ENCODE assay signal across 21 cellular contexts in genomic region chr15:32643907-32644445, GRCh38. TPM values are rescaled to one million over a fixed set of nuclear protein-coding genes. Genes with fewer than 3 reads are reported as not detected.
"Had no signal": no experiment of that assay in that cellular context is flagged by ENCODE, and none has a peak within 500 bp of the region (broad histone marks: within the 10 kb centered on the region; RNA-seq: fewer than 3 reads in every experiment).

No MANE protein-coding gene starts in this region.

- H3K36me3 ChIP-seq: esophagus muscularis mucosa, right atrium auricular region, suprapubic skin had no signal

- H3K27ac ChIP-seq: esophagus muscularis mucosa, right atrium auricular region, skin epidermis, suprapubic skin had no signal

- H3K27me3 ChIP-seq: right atrium auricular region had no signal

- H3K27ac Mint-ChIP-seq: activated B cell treated with CpG ODN at 0.5 μM for 24 hours; activated CD4-positive, alpha-beta T cell treated with anti-CD3 and anti-CD28 coated beads, Interleukin-2, amount 10 ng/mL, durations not matched to agents 7 days and 5 days; activated naive CD4-positive, alpha-beta T cell treated with anti-CD3 and anti-CD28 coated beads, Interleukin-2, amount 50 U/mL, for 72 hours; activated T-cell treated with anti-CD3 and anti-CD28 coated beads, Interleukin-2, amount 50 U/mL, for 72 hours; dendritic cell treated with granulocyte-macrophage colony-stimulating factor and Interleukin-4, amounts not matched to agents 40 ng/mL and 50 ng/mL, for 4 days; nephron had no signal

- H3K27me3 Mint-ChIP-seq: activated CD4-positive, alpha-beta T cell treated with anti-CD3 and anti-CD28 coated beads, Interleukin-2, amount 10 ng/mL, durations not matched to agents 7 days and 5 days had no signal

- DNase-seq: activated B cell treated with CpG ODN at 0.5 μM for 24 hours; activated CD4-positive, alpha-beta T cell treated with anti-CD3 and anti-CD28 coated beads, Interleukin-2, amount 10 ng/mL, durations not matched to agents 7 days and 5 days; activated CD8-positive, alpha-beta memory T cell treated with anti-CD3 and anti-CD28 coated beads, Interleukin-2, amount 50 U/mL, for 48 hours; activated gamma-delta T cell; activated T-cell treated with anti-CD3 and anti-CD28 coated beads, Interleukin-2, amount 50 U/mL, for 72 hours; amygdala; cerebellar nuclear complex; glutamatergic neuron; kidney glomerular epithelial cell; nucleus accumbens; stimulated activated CD4-positive, alpha-beta T cell treated with anti-CD3 and anti-CD28 coated beads, Interleukin-4, amount 100 ng/mL, for 24 hours; stimulated activated naive CD8-positive, alpha-beta T cell treated with anti-CD3 and anti-CD28 coated beads, Interleukin-15, Interleukin-2, amounts not matched to agents 100 U/mL and 50 U/mL, for 24 hours; trophoblast cell had no signal

- H3K4me3 Mint-ChIP-seq: activated B cell treated with CpG ODN at 0.5 μM for 24 hours; activated CD4-positive, alpha-beta T cell treated with anti-CD3 and anti-CD28 coated beads, Interleukin-2, amount 10 ng/mL, durations not matched to agents 7 days and 5 days; activated T-cell treated with anti-CD3 and anti-CD28 coated beads, Interleukin-2, amount 50 U/mL, for 72 hours; dendritic cell treated with granulocyte-macrophage colony-stimulating factor and Interleukin-4, amounts not matched to agents 40 ng/mL and 50 ng/mL, for 4 days; nephron had no signal

- H3K4me3 ChIP-seq: esophagus muscularis mucosa, right atrium auricular region, skin epidermis, suprapubic skin had no signal

- H3K4me1 ChIP-seq: suprapubic skin had no signal

- H3K9me3 Mint-ChIP-seq: activated B cell treated with CpG ODN at 0.5 μM for 24 hours; activated CD4-positive, alpha-beta T cell treated with anti-CD3 and anti-CD28 coated beads, Interleukin-2, amount 10 ng/mL, durations not matched to agents 7 days and 5 days; activated naive CD4-positive, alpha-beta T cell treated with anti-CD3 and anti-CD28 coated beads, Interleukin-2, amount 50 U/mL, for 72 hours; activated T-cell treated with anti-CD3 and anti-CD28 coated beads, Interleukin-2, amount 50 U/mL, for 72 hours; brain; dendritic cell treated with granulocyte-macrophage colony-stimulating factor and Interleukin-4, amounts not matched to agents 40 ng/mL and 50 ng/mL, for 4 days; nephron had no signal

- ATAC-seq: activated naive CD4-positive, alpha-beta T cell treated with anti-CD3 and anti-CD28 coated beads, Interleukin-2, amount 50 U/mL, for 72 hours; activated T-cell treated with anti-CD3 and anti-CD28 coated beads, Interleukin-2, amount 50 U/mL, for 72 hours; stimulated activated naive CD8-positive, alpha-beta T cell treated with anti-CD3 and anti-CD28 coated beads, Interleukin-15, Interleukin-2, amounts not matched to agents 100 U/mL and 50 U/mL, for 24 hours had no signal

RNA-seq across cellular contexts. Expression of gene SCG5, which starts 2.5 kb away (rescaled TPM):
- total RNA-seq: suprapubic skin had no signal
